ENCODE assay signal across 10 cellular contexts in genomic region chr1:23122023-23122738, GRCh38. TPM values are rescaled to one million over a fixed set of nuclear protein-coding genes. Genes with fewer than 3 reads are reported as not detected.
DNase-seq lines count a peak whose midpoint lies in the region; ATAC-seq and TF ChIP-seq lines count a peak whose summit lies in the region.
"Had no signal": no experiment of that assay in that cellular context is flagged by ENCODE, and none has a peak within 500 bp of the region (broad histone marks: within the 10 kb centered on the region; RNA-seq: fewer than 3 reads in every experiment).

No MANE protein-coding gene starts in this region.

- H3K4me1 ChIP-seq in PC-9 (replicated peaks; ENCODE audit: insufficient read depth) (peaks cover 16% of the 10 kb centered on the region), esophagus muscularis mucosa (peaks cover 27 to 89% (median 65%) of the 10 kb centered on the region in 4 donors), muscle layer of duodenum (ENCODE audit: control insufficient read depth in 1 of 2, insufficient read depth in 2 of 2, low read length in 2 of 2) (peaks cover 14 to 21% of the 10 kb centered on the region in 2 donors)

- no peaks in the 10 kb centered on the region for H3K36me3 ChIP-seq in PC-9 (ENCODE audit: low read depth)
- H3K36me3 ChIP-seq in esophagus muscularis mucosa: no peaks in the 10 kb centered on the region
- no peaks in the 10 kb centered on the region for H3K36me3 ChIP-seq in muscle layer of duodenum (ENCODE audit: control insufficient read depth in 1 of 2, insufficient read depth in 2 of 2, low read length in 2 of 2)

- peak; percentile 23 for DNase-seq in AG09319 (ENCODE audit: extremely low read depth, low read depth)
- DNase-seq in PC-9: peak; percentile 14 to 70
- no peak for DNase-seq in esophagus muscularis mucosa (ENCODE audit: extremely low spot score)
- no peak for DNase-seq in HuH-7 (ENCODE audit: low spot score)
- DNase-seq: activated naive CD8-positive, alpha-beta T cell treated with anti-CD3 and anti-CD28 coated beads, Interleukin-2, amount 50 U/mL, for 24 hours; NCI-H187 treated with DMSO at 0.1 percent for 48 hours had no signal

- H3K9me3 ChIP-seq in PC-9 (ENCODE audit: insufficient read depth, low read depth) (no peaks in the 10 kb centered on the region), esophagus muscularis mucosa (no peaks in the 10 kb centered on the region), muscle layer of duodenum (ENCODE audit: control insufficient read depth in 1 of 2, low read length in 2 of 2) (no peaks in the 10 kb centered on the region)

- POLR2A ChIA-PET in PC-9 (lab: Charles Lee; ENCODE audit: unreplicated experiment): interaction anchor here (0.7 kb wide), 1 partner anchor 45 kb away, joined by 3 read pairs; no protein-coding TSS in a partner anchor

- no peaks in the 10 kb centered on the region for H3K27me3 ChIP-seq in PC-9 (ENCODE audit: insufficient read depth, low read depth)
- H3K27me3 ChIP-seq in esophagus muscularis mucosa: no peaks in the 10 kb centered on the region
- H3K27me3 ChIP-seq in muscle layer of duodenum (ENCODE audit: low read depth, low read length): no peaks in the 10 kb centered on the region

- no peaks in the 10 kb centered on the region for H3K9me2 ChIP-seq in PC-9 (ENCODE audit: insufficient read depth)

- 12% methylated on average over 4 of the region's 4 CpGs for WGBS in esophagus muscularis mucosa

- no peaks in the 10 kb centered on the region for H4K20me1 ChIP-seq in PC-9 (ENCODE audit: insufficient read depth)

- H3K4me3 ChIP-seq in PC-9 (no peak overlapping the region), esophagus muscularis mucosa (no peak overlapping the region), muscle layer of duodenum (ENCODE audit: low read depth in 1 of 2, low read length in 2 of 2) (no peak overlapping the region)

- H3K27ac ChIP-seq in PC-9 (peak overlapping the region; percentile 8; the same call in 1 of the 2 replicates), esophagus muscularis mucosa (replicated peaks in 1 of 4) (peak overlapping the region; percentile 16 to 59 (median 30)), muscle layer of duodenum (ENCODE audit: low read length) (peak overlapping the region; percentile 19)

- intact Hi-C loops in PC-9 (cut with micrococcal nuclease; ENCODE audit: unreplicated experiment) (no loop called here), esophagus muscularis mucosa (cut with DNase I) (no loop called here)

- no peak overlapping the region for H2AFZ ChIP-seq in PC-9

- CTCF ChIA-PET in PC-9 (lab: Charles Lee): no interaction called here

- H3F3A ChIP-seq in PC-9 (ENCODE audit: insufficient read depth, low read depth): peaks cover 6% of the 10 kb centered on the region; the same call in 1 of the 2 replicates

- TF ChIP-seq POLR2A in esophagus muscularis mucosa (IDR thresholded peaks at IDR 0.05; ENCODE audit: low read depth): no peak

- TF ChIP-seq CTCF in AG09319 (IDR thresholded peaks at IDR 0.05; ENCODE audit: low read depth, low read length): no peak
- TF ChIP-seq CTCF in PC-9 (conservative IDR thresholded peaks at IDR 0.05): no peak
- TF ChIP-seq CTCF in esophagus muscularis mucosa (IDR thresholded peaks at IDR 0.05): no peak

- H3K4me2 ChIP-seq in PC-9: peak overlapping the region; percentile 51

- TF ChIP-seq EP300 in esophagus muscularis mucosa (IDR thresholded peaks at IDR 0.05): no peak

- H3K79me2 ChIP-seq in PC-9 (ENCODE audit: low read depth): peaks cover 65% of the 10 kb centered on the region

- no peak for ATAC-seq in HG03457 (IDR thresholded peaks at IDR 0.05; ENCODE audit: unreplicated experiment)
- ATAC-seq in HG02870 (IDR thresholded peaks at IDR 0.05; ENCODE audit: unreplicated experiment): no peak
- ATAC-seq in HG03442 (IDR thresholded peaks at IDR 0.05; ENCODE audit: unreplicated experiment): no peak
- ATAC-seq: activated naive CD8-positive, alpha-beta T cell treated with anti-CD3 and anti-CD28 coated beads, Interleukin-2, amount 50 U/mL, for 24 hours had no signal

- BruUV-seq in PC-9 (replicated peaks; lab: Mats Ljungman, UMichigan): no TSS peak

RNA-seq across cellular contexts. Expression of gene LUZP1, which starts 46.5 kb away (rescaled TPM):
- total RNA-seq in PC-9 (2021): 35.0 and 37.6 TPM in 2 replicates
- 10 to 100 TPM; 23.4 to 34.4 (median 27.3) TPM for total RNA-seq in esophagus muscularis mucosa

Comparison
In these comparisons a context has a peak if more than half of its experiments do, and no peak if none do; other contexts are left out.
1. DNase-seq: peak in AG09319 (single experiment) and PC-9 (2 of 2); none in esophagus muscularis mucosa (single experiment) and HuH-7 (single experiment).
2. Peak in every context shown above with its lines, with median percentiles within 50 percentile points of each other: H3K27ac ChIP-seq.